ENCODE assay signal across 19 cellular contexts in the genomic region with DNA sequence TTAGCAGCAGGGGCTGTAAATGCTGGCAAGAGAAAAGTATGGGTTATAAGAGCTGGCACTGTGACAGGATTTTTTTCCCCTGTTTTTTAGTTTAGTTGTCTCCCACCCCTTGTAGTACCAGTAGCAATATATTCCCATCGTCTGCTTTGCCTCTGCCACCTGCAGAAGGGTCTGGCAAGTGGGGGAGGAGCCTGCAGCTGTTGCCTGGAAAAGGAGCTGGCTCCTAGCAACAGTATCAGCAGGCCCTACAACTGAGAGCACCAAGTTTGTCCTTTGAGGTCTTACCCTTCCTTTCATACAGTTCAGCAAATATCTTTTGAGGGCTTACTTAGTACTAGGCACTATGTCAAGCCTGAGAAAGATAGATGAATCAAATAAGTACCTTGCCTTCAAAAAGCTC. TPM values are rescaled to one million over a fixed set of nuclear protein-coding genes. Genes with fewer than 3 reads are reported as not detected.
DNase-seq lines count a peak whose midpoint lies in the region; ATAC-seq and TF ChIP-seq lines count a peak whose summit lies in the region.
"Had no signal": no experiment of that assay in that cellular context is flagged by ENCODE, and none has a peak within 500 bp of the region (broad histone marks: within the 10 kb centered on the region; RNA-seq: fewer than 3 reads in every experiment).

No MANE protein-coding gene starts in this region.

- intact Hi-C loops in sciatic nerve (cut with DNase I): no loop called here

- TF ChIP-seq CTCF in HFFc6 (IDR thresholded peaks at IDR 0.05) (no peak), nephron progenitor cell (IDR thresholded peaks at IDR 0.05) (no peak), suprapubic skin (IDR thresholded peaks at IDR 0.05) (no peak)

- TF ChIP-seq POLR2A in suprapubic skin (IDR thresholded peaks at IDR 0.05): no peak

- H3K36me3 ChIP-seq in suprapubic skin: peaks cover 24% of the 10 kb centered on the region
- H3K36me3 ChIP-seq: prostate gland had no signal

- no peak overlapping the region for H3K4me3 ChIP-seq in suprapubic skin
- H3K4me3 ChIP-seq: hepatocyte, prostate gland had no signal

- H3K27ac Mint-ChIP-seq in HFFc6 (peak overlapping the region; percentile 36), nephron progenitor cell (no peak overlapping the region)
- H3K27ac Mint-ChIP-seq: activated B cell treated with CpG ODN at 0.5 μM for 24 hours; activated naive CD4-positive, alpha-beta T cell treated with anti-CD3 and anti-CD28 coated beads, Interleukin-2, amount 10 ng/mL, durations not matched to agents 7 days and 5 days; CD8-positive, alpha-beta T cell had no signal

- H3K9me3 ChIP-seq in suprapubic skin: no peaks in the 10 kb centered on the region
- H3K9me3 ChIP-seq: prostate gland had no signal

- no peaks in the 10 kb centered on the region for H3K27me3 ChIP-seq in suprapubic skin
- H3K27me3 ChIP-seq: hepatocyte had no signal

- no peak for TF ChIP-seq EP300 in suprapubic skin (IDR thresholded peaks at IDR 0.05)

- H3K27me3 Mint-ChIP-seq in HFFc6 (ENCODE audit: insufficient read depth) (no peaks in the 10 kb centered on the region; the same call in 1 of the 2 replicates), nephron progenitor cell (ENCODE audit: low read depth, poor library complexity) (no peaks in the 10 kb centered on the region)
- H3K27me3 Mint-ChIP-seq: activated B cell treated with CpG ODN at 0.5 μM for 24 hours; activated naive CD4-positive, alpha-beta T cell treated with anti-CD3 and anti-CD28 coated beads, Interleukin-2, amount 10 ng/mL, durations not matched to agents 7 days and 5 days; T-cell had no signal

- 82% methylated on average over 1 of the region's 1 CpG for WGBS in suprapubic skin

- DNase-seq in NCI-H1694 treated with DMSO at 0.1 percent for 48 hours (lab: John Stamatoyannopoulos, UW): peak; percentile 22
- DNase-seq in NCI-H1694 (lab: John Stamatoyannopoulos, UW): no peak
- DNase-seq in HFFc6: no peak
- peak; percentile 72 for DNase-seq in NCI-H524 treated with DMSO at 0.1 percent for 48 hours (lab: John Stamatoyannopoulos, UW)
- DNase-seq in nephron progenitor cell: peak; percentile 6
- no peak for DNase-seq in sciatic nerve (ENCODE audit: low spot score)
- no peak for DNase-seq in suprapubic skin (ENCODE audit: low spot score in 2 of 2)
- no peak for DNase-seq in SIG-M5 (lab: John Stamatoyannopoulos, UW)
- DNase-seq: activated B cell treated with CpG ODN at 0.5 μM for 24 hours; effector CD8-positive, alpha-beta T cell; stimulated activated CD4-positive, alpha-beta T cell treated with anti-CD3 and anti-CD28 coated beads, Interleukin-12 subunit alpha, Interleukin-12 subunit beta, amount 100 ng/mL, for 4 hours had no signal

- H3K4me1 ChIP-seq in suprapubic skin: peaks cover 23% of the 10 kb centered on the region

- peaks cover 49% of the 10 kb centered on the region for H3K4me1 Mint-ChIP-seq in HFFc6 (ENCODE audit: low read depth)
- H3K4me1 Mint-ChIP-seq in nephron progenitor cell: peaks cover 56% of the 10 kb centered on the region

- no peak for ATAC-seq in sciatic nerve
- ATAC-seq: CD8-positive, alpha-beta T cell; Panc1; T-cell had no signal

- peaks cover 18% of the 10 kb centered on the region for H3K36me3 Mint-ChIP-seq in HFFc6 (ENCODE audit: low read depth)
- peaks cover 27% of the 10 kb centered on the region for H3K36me3 Mint-ChIP-seq in nephron progenitor cell (ENCODE audit: low read depth)

- H3K27ac ChIP-seq in suprapubic skin: no peak overlapping the region
- H3K27ac ChIP-seq: hepatocyte, prostate gland had no signal

- H3K4me3 Mint-ChIP-seq in HFFc6: no peak overlapping the region
- H3K4me3 Mint-ChIP-seq in nephron progenitor cell: no peak overlapping the region
- H3K4me3 Mint-ChIP-seq: activated B cell treated with CpG ODN at 0.5 μM for 24 hours; activated naive CD4-positive, alpha-beta T cell treated with anti-CD3 and anti-CD28 coated beads, Interleukin-2, amount 10 ng/mL, durations not matched to agents 7 days and 5 days; CD8-positive, alpha-beta T cell; T-cell had no signal

- H3K9me3 Mint-ChIP-seq in HFFc6 (no peaks in the 10 kb centered on the region), nephron progenitor cell (no peaks in the 10 kb centered on the region)
- H3K9me3 Mint-ChIP-seq: activated B cell treated with CpG ODN at 0.5 μM for 24 hours; activated naive CD4-positive, alpha-beta T cell treated with anti-CD3 and anti-CD28 coated beads, Interleukin-2, amount 10 ng/mL, durations not matched to agents 7 days and 5 days; CD8-positive, alpha-beta T cell; T-cell had no signal

RNA-seq across cellular contexts. Expression of gene LRRC42, which starts 3.5 kb away (rescaled TPM):
- 10 to 100 TPM; 36.3 to 44.2 (median 42.2) TPM for total RNA-seq in HFFc6 (2021; fragmentation: NEBNext Ultra II Directional; extraction: Animal tissue kit (Norgen Biotek cat#: 25700))
- total RNA-seq in sciatic nerve (26.9 TPM), suprapubic skin (10 to 100 TPM; 22.2 to 31.1 (median 28.3) TPM)

RNA-seq across cellular contexts. Expression of gene IFT25, which starts 4.2 kb away (rescaled TPM):
- total RNA-seq in HFFc6 (2021; fragmentation: NEBNext Ultra II Directional; extraction: Animal tissue kit (Norgen Biotek cat#: 25700)): 10 to 100 TPM; 20.9 to 36.9 (median 35.1) TPM
- total RNA-seq in sciatic nerve: 33.5 TPM
- total RNA-seq in suprapubic skin: 10 to 100 TPM in 3 of 4 donors, 1 to 10 TPM in 1; 8.8 to 36.5 (median 13.8) TPM

RNA-seq across cellular contexts. Expression of gene DIO1, which starts 55.7 kb away (rescaled TPM):
- total RNA-seq in HFFc6 (2021; fragmentation: NEBNext Ultra II Directional; extraction: Animal tissue kit (Norgen Biotek cat#: 25700)): not detected
- total RNA-seq in sciatic nerve: not detected
- total RNA-seq in suprapubic skin: not detected
- total RNA-seq: activated B cell treated with CpG ODN at 0.5 μM for 24 hours; bronchial epithelial cell; CD8-positive, alpha-beta T cell; fibroblast of lung; T-cell had no signal

Comparison
In these comparisons a context has a peak if more than half of its experiments do, and no peak if none do; other contexts are left out.
1. DNase-seq: peak in NCI-H1694 treated with DMSO at 0.1 percent for 48 hours (single experiment), NCI-H524 treated with DMSO at 0.1 percent for 48 hours (single experiment) and nephron progenitor cell (single experiment); none in NCI-H1694 (single experiment), HFFc6 (single experiment), sciatic nerve (single experiment), suprapubic skin (0 of 2) and SIG-M5 (single experiment).